Comparison of ENCODE assay signal across 28 cellular contexts in genomic region chr7:137476937-137477336, GRCh38.
A peak's percentile ranks its signal among the peaks of the same experiment; 100 is the strongest.
DNase-seq lines count a peak whose midpoint lies in the region; ATAC-seq and TF ChIP-seq lines count a peak whose summit lies in the region.
"Had no signal": no experiment of that assay in that cellular context is flagged by ENCODE, and none has a peak within 500 bp of the region (broad histone marks: within the 10 kb centered on the region; RNA-seq: fewer than 3 reads in every experiment).

No MANE protein-coding gene starts in this region.

- no peaks in the 10 kb centered on the region for H4K20me1 ChIP-seq in neural progenitor cell (ENCODE audit: low read depth)

- no peak for TF ChIP-seq CTCF in neural progenitor cell (IDR thresholded peaks at IDR 0.05)

- no peaks in the 10 kb centered on the region for H3K27me3 ChIP-seq in neural progenitor cell
- H3K27me3 ChIP-seq: ascending aorta, BE2C, esophagus muscularis mucosa, left lung, neutrophil, SJSA1, tibial artery had no signal

- H3K79me2 ChIP-seq in neural progenitor cell (ENCODE audit: low read depth): no peaks in the 10 kb centered on the region

- no peak overlapping the region for H2AFZ ChIP-seq in neural progenitor cell (replicated peaks)

- peak overlapping the region; percentile 43 for H3K27ac Mint-ChIP-seq in neural progenitor cell
- H3K27ac Mint-ChIP-seq: activated CD4-positive, alpha-beta T cell treated with anti-CD3 and anti-CD28 coated beads, Interleukin-2, amount 10 ng/mL, durations not matched to agents 7 days and 5 days; activated naive CD4-positive, alpha-beta T cell treated with anti-CD3 and anti-CD28 coated beads, Interleukin-2, amount 50 U/mL, for 72 hours; activated T-helper 17 cell treated with anti-CD3 and anti-CD28 coated beads, Interleukin-2, amount 50 U/mL, for 72 hours; effector memory CD8-positive, alpha-beta T cell had no signal

- peak; percentile 40 for DNase-seq in AG20443 (ENCODE audit: low spot score)
- DNase-seq in NCI-H226: peak; percentile 59
- peak; percentile 2 for DNase-seq in glomerular visceral epithelial cell (ENCODE audit: extremely low spot score)
- no peak for DNase-seq in neural progenitor cell (ENCODE audit: low spot score)
- DNase-seq in stimulated activated CD4-positive, alpha-beta T cell treated with anti-CD3 and anti-CD28 coated beads, Interleukin-12 subunit alpha, Interleukin-12 subunit beta, amount 100 ng/mL, for 4 hours: no peak
- no peak for DNase-seq in RPMI8226
- no peak for DNase-seq in NCI-H774 (lab: John Stamatoyannopoulos, UW)
- DNase-seq: activated CD4-positive, alpha-beta T cell treated with anti-CD3 and anti-CD28 coated beads, Interleukin-2, amount 10 ng/mL, durations not matched to agents 7 days and 5 days; BE2C; DMS53; effector memory CD8-positive, alpha-beta T cell; left lung; MM.1S; mucosa of descending colon; NCI-H1436 treated with DMSO at 0.1 percent for 48 hours; NCI-H510A treated with DMSO at 0.1 percent for 48 hours; stimulated activated CD4-positive, alpha-beta T cell treated with anti-CD3 and anti-CD28 coated beads, Interleukin-4, amount 100 ng/mL, for 1 hour; stimulated activated naive CD8-positive, alpha-beta T cell treated with anti-CD3 and anti-CD28 coated beads, Interleukin-15, Interleukin-2, amounts not matched to agents 100 U/mL and 50 U/mL, for 24 hours; tibial artery had no signal

- H3K36me3 ChIP-seq in neural progenitor cell: no peaks in the 10 kb centered on the region
- H3K36me3 ChIP-seq: ascending aorta, BE2C, esophagus muscularis mucosa, left lung, neutrophil, SJSA1, tibial artery had no signal

- no peaks in the 10 kb centered on the region for H3F3A ChIP-seq in neural progenitor cell (ENCODE audit: low read depth)

- no peaks in the 10 kb centered on the region for H3K36me3 Mint-ChIP-seq in neural progenitor cell
- H3K36me3 Mint-ChIP-seq: activated naive CD4-positive, alpha-beta T cell treated with anti-CD3 and anti-CD28 coated beads, Interleukin-2, amount 50 U/mL, for 72 hours had no signal

- no peak overlapping the region for H3K9ac ChIP-seq in neural progenitor cell

- H3K4me1 ChIP-seq in neural progenitor cell: peaks cover 7% of the 10 kb centered on the region
- H3K4me1 ChIP-seq: ascending aorta, BE2C, esophagus muscularis mucosa, left lung, SJSA1, tibial artery had no signal

- H3K27me3 Mint-ChIP-seq in neural progenitor cell (ENCODE audit: insufficient read depth, low read depth): no peaks in the 10 kb centered on the region
- H3K27me3 Mint-ChIP-seq: activated CD4-positive, alpha-beta T cell treated with anti-CD3 and anti-CD28 coated beads, Interleukin-2, amount 10 ng/mL, durations not matched to agents 7 days and 5 days; activated T-helper 17 cell treated with anti-CD3 and anti-CD28 coated beads, Interleukin-2, amount 50 U/mL, for 72 hours; effector memory CD8-positive, alpha-beta T cell had no signal

- H3K4me3 ChIP-seq in neural progenitor cell: no peak overlapping the region
- H3K4me3 ChIP-seq: ascending aorta, esophagus muscularis mucosa, left lung, mucosa of descending colon, SJSA1, tibial artery had no signal

- H3K4me2 ChIP-seq in neural progenitor cell: no peak overlapping the region

- no peak overlapping the region for H3K27ac ChIP-seq in neural progenitor cell
- H3K27ac ChIP-seq: ascending aorta, esophagus muscularis mucosa, left lung, neutrophil, SJSA1, tibial artery, VCaP had no signal

- no peaks in the 10 kb centered on the region for H3K9me3 Mint-ChIP-seq in neural progenitor cell
- H3K9me3 Mint-ChIP-seq: activated CD4-positive, alpha-beta T cell treated with anti-CD3 and anti-CD28 coated beads, Interleukin-2, amount 10 ng/mL, durations not matched to agents 7 days and 5 days; activated T-helper 17 cell treated with anti-CD3 and anti-CD28 coated beads, Interleukin-2, amount 50 U/mL, for 72 hours had no signal

- peaks cover 7% of the 10 kb centered on the region for H3K4me1 Mint-ChIP-seq in neural progenitor cell
- H3K4me1 Mint-ChIP-seq: activated CD4-positive, alpha-beta T cell treated with anti-CD3 and anti-CD28 coated beads, Interleukin-2, amount 10 ng/mL, durations not matched to agents 7 days and 5 days; activated T-helper 17 cell treated with anti-CD3 and anti-CD28 coated beads, Interleukin-2, amount 50 U/mL, for 72 hours had no signal

- no peaks in the 10 kb centered on the region for H3K9me3 ChIP-seq in neural progenitor cell (ENCODE audit: low read depth)
- H3K9me3 ChIP-seq: ascending aorta, BE2C, esophagus muscularis mucosa, left lung, mucosa of descending colon, neutrophil, SJSA1, tibial artery had no signal

- no peak for ATAC-seq in HG03108 (IDR thresholded peaks at IDR 0.05; ENCODE audit: unreplicated experiment)
- ATAC-seq: activated naive CD4-positive, alpha-beta T cell treated with anti-CD3 and anti-CD28 coated beads, Interleukin-2, amount 50 U/mL, for 72 hours; activated T-helper 17 cell treated with anti-CD3 and anti-CD28 coated beads, Interleukin-2, amount 50 U/mL, for 72 hours; effector memory CD8-positive, alpha-beta T cell; left lung; mucosa of descending colon; Panc1; stimulated activated naive CD8-positive, alpha-beta T cell treated with anti-CD3 and anti-CD28 coated beads, Interleukin-15, Interleukin-2, amounts not matched to agents 100 U/mL and 50 U/mL, for 24 hours had no signal

- no peak overlapping the region for H3K4me3 Mint-ChIP-seq in neural progenitor cell
- H3K4me3 Mint-ChIP-seq: activated CD4-positive, alpha-beta T cell treated with anti-CD3 and anti-CD28 coated beads, Interleukin-2, amount 10 ng/mL, durations not matched to agents 7 days and 5 days; activated T-helper 17 cell treated with anti-CD3 and anti-CD28 coated beads, Interleukin-2, amount 50 U/mL, for 72 hours; effector memory CD8-positive, alpha-beta T cell had no signal

Comparison
In these comparisons a context has a peak if more than half of its experiments do, and no peak if none do; other contexts are left out.
1. DNase-seq: peak in AG20443 (single experiment), NCI-H226 (single experiment) and glomerular visceral epithelial cell (single experiment); none in neural progenitor cell (single experiment), stimulated activated CD4-positive, alpha-beta T cell treated with anti-CD3 and anti-CD28 coated beads, Interleukin-12 subunit alpha, Interleukin-12 subunit beta, amount 100 ng/mL, for 4 hours (single experiment), RPMI8226 (single experiment) and NCI-H774 (single experiment).